In the genomic region with DNA sequence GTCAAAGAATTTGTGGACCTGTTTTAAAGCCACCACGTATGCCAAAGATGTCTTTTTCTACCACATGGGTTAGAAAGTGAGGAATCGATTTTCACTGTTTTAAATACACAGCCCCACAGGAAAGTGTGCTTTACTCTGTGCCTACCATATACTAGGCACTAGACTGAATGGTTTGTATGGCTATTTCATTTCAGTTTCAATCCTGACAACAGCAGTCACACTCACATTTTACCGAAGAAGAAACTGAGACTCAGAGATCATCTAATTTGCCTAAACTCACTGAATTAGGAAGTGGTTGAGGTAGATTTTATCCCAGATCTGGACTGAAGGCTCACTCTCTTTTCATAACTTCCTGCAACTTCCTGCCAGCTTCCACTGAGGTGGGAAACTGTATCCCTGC, we compare ENCODE assay signal across 19 cellular contexts.
DNase-seq lines count a peak whose midpoint lies in the region; ATAC-seq lines count a peak whose summit lies in the region.
"Had no signal": no experiment of that assay in that cellular context is flagged by ENCODE, and none has a peak within 500 bp of the region (broad histone marks: within the 10 kb centered on the region; RNA-seq: fewer than 3 reads in every experiment).

No MANE protein-coding gene starts in this region.

- H3K27me3 Mint-ChIP-seq in activated T-helper 2 cell treated with anti-CD3 and anti-CD28 coated beads, Interferon-gamma antibody, Interleukin-2, Interleukin-4, amounts not matched to agents 10 μg/mL and 5 μg/mL and 100 μg/mL, durations not matched to agents 14 hours and 24 hours and 36 hours (ENCODE audit: low read depth): no peaks in the 10 kb centered on the region
- H3K27me3 Mint-ChIP-seq: activated naive CD4-positive, alpha-beta T cell treated with anti-CD3 and anti-CD28 coated beads, Interleukin-2, amount 50 U/mL, for 24 hours had no signal

- no peaks in the 10 kb centered on the region for H3K4me1 Mint-ChIP-seq in activated T-helper 2 cell treated with anti-CD3 and anti-CD28 coated beads, Interferon-gamma antibody, Interleukin-2, Interleukin-4, amounts not matched to agents 10 μg/mL and 5 μg/mL and 100 μg/mL, durations not matched to agents 14 hours and 24 hours and 36 hours (ENCODE audit: low read depth)
- H3K4me1 Mint-ChIP-seq: activated CD8-positive, alpha-beta memory T cell treated with anti-CD3 and anti-CD28 coated beads, Interleukin-2, amount 10 ng/mL, durations not matched to agents 7 days and 5 days; activated naive CD4-positive, alpha-beta T cell treated with anti-CD3 and anti-CD28 coated beads, Interleukin-2, amount 50 U/mL, for 24 hours; memory B cell had no signal

- intact Hi-C loops in activated T-helper 2 cell treated with anti-CD3 and anti-CD28 coated beads, Interferon-gamma antibody, Interleukin-2, Interleukin-4, amounts not matched to agents 10 μg/mL and 5 μg/mL and 100 μg/mL, durations not matched to agents 14 hours and 24 hours and 36 hours (cut with micrococcal nuclease): no loop called here

- DNase-seq in activated T-helper 2 cell treated with anti-CD3 and anti-CD28 coated beads, Interferon-gamma antibody, Interleukin-2, Interleukin-4, amounts not matched to agents 10 μg/mL and 5 μg/mL and 100 μg/mL, durations not matched to agents 14 hours and 24 hours and 36 hours (ENCODE audit: low spot score): no peak
- DNase-seq in substantia nigra (lab: John Stamatoyannopoulos, UW) (no peak), NCI-H510A treated with DMSO at 0.1 percent for 48 hours (lab: John Stamatoyannopoulos, UW) (no peak), NCI-H510A (lab: John Stamatoyannopoulos, UW) (no peak)
- DNase-seq: activated CD8-positive, alpha-beta memory T cell treated with anti-CD3 and anti-CD28 coated beads, Interleukin-2, amount 10 ng/mL, durations not matched to agents 7 days and 5 days; AML-193; effector memory CD8-positive, alpha-beta T cell; foreskin fibroblast; MV-4-11; stimulated activated naive CD4-positive, alpha-beta T cell had no signal

- H3K9me3 Mint-ChIP-seq in activated T-helper 2 cell treated with anti-CD3 and anti-CD28 coated beads, Interferon-gamma antibody, Interleukin-2, Interleukin-4, amounts not matched to agents 10 μg/mL and 5 μg/mL and 100 μg/mL, durations not matched to agents 14 hours and 24 hours and 36 hours: no peaks in the 10 kb centered on the region
- H3K9me3 Mint-ChIP-seq: activated naive CD4-positive, alpha-beta T cell treated with anti-CD3 and anti-CD28 coated beads, Interleukin-2, amount 50 U/mL, for 24 hours; effector memory CD8-positive, alpha-beta T cell had no signal

- ATAC-seq in GM18861 (IDR thresholded peaks at IDR 0.05; ENCODE audit: unreplicated experiment) (peak; percentile 77), GM21367 (IDR thresholded peaks at IDR 0.05; ENCODE audit: unreplicated experiment) (peak; percentile 73), HG02852 (IDR thresholded peaks at IDR 0.05; ENCODE audit: unreplicated experiment) (peak; percentile 74), HG03442 (IDR thresholded peaks at IDR 0.05; ENCODE audit: unreplicated experiment) (peak; percentile 73)
- ATAC-seq: activated CD8-positive, alpha-beta memory T cell treated with anti-CD3 and anti-CD28 coated beads, Interleukin-2, amount 10 ng/mL, durations not matched to agents 7 days and 5 days; effector memory CD8-positive, alpha-beta T cell; sciatic nerve; SK-N-SH treated with all-trans-retinoic acid at 6 μM for 48 hours had no signal

- H3K27ac Mint-ChIP-seq in activated T-helper 2 cell treated with anti-CD3 and anti-CD28 coated beads, Interferon-gamma antibody, Interleukin-2, Interleukin-4, amounts not matched to agents 10 μg/mL and 5 μg/mL and 100 μg/mL, durations not matched to agents 14 hours and 24 hours and 36 hours: no peak overlapping the region
- H3K27ac Mint-ChIP-seq: activated CD8-positive, alpha-beta memory T cell treated with anti-CD3 and anti-CD28 coated beads, Interleukin-2, amount 10 ng/mL, durations not matched to agents 7 days and 5 days; activated naive CD4-positive, alpha-beta T cell treated with anti-CD3 and anti-CD28 coated beads, Interleukin-2, amount 50 U/mL, for 24 hours; effector memory CD8-positive, alpha-beta T cell; memory B cell; neural progenitor cell had no signal

- no peak overlapping the region for H3K27ac ChIP-seq in substantia nigra (ENCODE audit: low read depth, low read length, poor library complexity, severe bottlenecking)
- H3K27ac ChIP-seq: neural progenitor cell had no signal

- H3K36me3 Mint-ChIP-seq in activated T-helper 2 cell treated with anti-CD3 and anti-CD28 coated beads, Interferon-gamma antibody, Interleukin-2, Interleukin-4, amounts not matched to agents 10 μg/mL and 5 μg/mL and 100 μg/mL, durations not matched to agents 14 hours and 24 hours and 36 hours (ENCODE audit: low read depth): no peaks in the 10 kb centered on the region
- H3K36me3 Mint-ChIP-seq: activated CD8-positive, alpha-beta memory T cell treated with anti-CD3 and anti-CD28 coated beads, Interleukin-2, amount 10 ng/mL, durations not matched to agents 7 days and 5 days; activated naive CD4-positive, alpha-beta T cell treated with anti-CD3 and anti-CD28 coated beads, Interleukin-2, amount 50 U/mL, for 24 hours; memory B cell; neural progenitor cell had no signal

- no peak overlapping the region for H3K4me3 Mint-ChIP-seq in activated T-helper 2 cell treated with anti-CD3 and anti-CD28 coated beads, Interferon-gamma antibody, Interleukin-2, Interleukin-4, amounts not matched to agents 10 μg/mL and 5 μg/mL and 100 μg/mL, durations not matched to agents 14 hours and 24 hours and 36 hours (ENCODE audit: low read depth)
- H3K4me3 Mint-ChIP-seq: activated CD8-positive, alpha-beta memory T cell treated with anti-CD3 and anti-CD28 coated beads, Interleukin-2, amount 10 ng/mL, durations not matched to agents 7 days and 5 days; activated naive CD4-positive, alpha-beta T cell treated with anti-CD3 and anti-CD28 coated beads, Interleukin-2, amount 50 U/mL, for 24 hours; effector memory CD8-positive, alpha-beta T cell; memory B cell; neural progenitor cell had no signal
